10 cellular contexts compared by ENCODE assay signal in the genomic region with DNA sequence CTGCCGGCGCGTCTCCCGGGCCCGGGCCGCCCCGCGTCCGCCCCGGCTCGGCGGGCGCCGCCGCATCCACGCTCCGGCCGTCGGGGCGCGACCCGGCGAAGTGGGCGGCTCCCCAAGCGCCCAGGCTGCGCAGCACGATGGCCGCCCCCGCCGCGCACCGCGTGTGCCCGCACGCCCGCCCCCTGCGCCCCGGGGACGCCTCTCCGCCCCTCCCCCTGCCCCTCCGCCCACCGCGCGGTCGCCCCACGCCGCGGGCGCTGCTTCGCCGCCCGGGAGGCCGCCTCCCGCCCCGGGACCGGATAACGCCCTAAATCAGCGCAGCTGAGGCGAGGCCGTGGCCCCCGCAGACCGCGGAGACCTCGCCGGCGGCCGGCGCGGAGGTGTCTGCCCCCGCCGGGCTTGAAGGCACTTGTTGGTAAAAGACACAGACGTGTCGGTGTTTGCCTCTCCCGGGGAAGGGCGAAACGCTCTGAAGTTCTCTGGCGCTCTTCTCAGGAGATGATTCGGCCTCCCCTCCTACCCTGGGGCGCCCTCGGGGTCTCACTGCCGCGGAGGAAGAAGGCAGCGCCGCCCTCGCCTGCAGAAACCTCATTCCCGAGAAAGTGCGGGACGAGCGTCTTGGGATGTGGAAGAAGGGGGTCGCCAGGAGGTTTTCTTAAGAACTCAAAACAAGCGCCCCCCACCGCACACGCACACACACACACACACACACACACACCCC. TPM values are rescaled to one million over a fixed set of nuclear protein-coding genes. Genes with fewer than 3 reads are reported as not detected.
DNase-seq lines count a peak whose midpoint lies in the region; ATAC-seq, FAIRE-seq and TF ChIP-seq lines count a peak whose summit lies in the region.
"Had no signal": no experiment of that assay in that cellular context is flagged by ENCODE, and none has a peak within 500 bp of the region (broad histone marks: within the 10 kb centered on the region; RNA-seq: fewer than 3 reads in every experiment).

A gene with protein sequence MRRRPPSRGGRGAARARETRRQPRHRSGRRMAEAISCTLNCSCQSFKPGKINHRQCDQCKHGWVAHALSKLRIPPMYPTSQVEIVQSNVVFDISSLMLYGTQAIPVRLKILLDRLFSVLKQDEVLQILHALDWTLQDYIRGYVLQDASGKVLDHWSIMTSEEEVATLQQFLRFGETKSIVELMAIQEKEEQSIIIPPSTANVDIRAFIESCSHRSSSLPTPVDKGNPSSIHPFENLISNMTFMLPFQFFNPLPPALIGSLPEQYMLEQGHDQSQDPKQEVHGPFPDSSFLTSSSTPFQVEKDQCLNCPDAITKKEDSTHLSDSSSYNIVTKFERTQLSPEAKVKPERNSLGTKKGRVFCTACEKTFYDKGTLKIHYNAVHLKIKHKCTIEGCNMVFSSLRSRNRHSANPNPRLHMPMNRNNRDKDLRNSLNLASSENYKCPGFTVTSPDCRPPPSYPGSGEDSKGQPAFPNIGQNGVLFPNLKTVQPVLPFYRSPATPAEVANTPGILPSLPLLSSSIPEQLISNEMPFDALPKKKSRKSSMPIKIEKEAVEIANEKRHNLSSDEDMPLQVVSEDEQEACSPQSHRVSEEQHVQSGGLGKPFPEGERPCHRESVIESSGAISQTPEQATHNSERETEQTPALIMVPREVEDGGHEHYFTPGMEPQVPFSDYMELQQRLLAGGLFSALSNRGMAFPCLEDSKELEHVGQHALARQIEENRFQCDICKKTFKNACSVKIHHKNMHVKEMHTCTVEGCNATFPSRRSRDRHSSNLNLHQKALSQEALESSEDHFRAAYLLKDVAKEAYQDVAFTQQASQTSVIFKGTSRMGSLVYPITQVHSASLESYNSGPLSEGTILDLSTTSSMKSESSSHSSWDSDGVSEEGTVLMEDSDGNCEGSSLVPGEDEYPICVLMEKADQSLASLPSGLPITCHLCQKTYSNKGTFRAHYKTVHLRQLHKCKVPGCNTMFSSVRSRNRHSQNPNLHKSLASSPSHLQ (minus strand): TSS at position 102 of the 721 bp plus-strand sequence. CDS start 36 bp downstream, at position 66.

- 11 to 13% methylated on average over 64 to 93 of the region's 93 CpGs for WGBS in pancreas, 2 donors

- no peak for TF ChIP-seq CTCF in CD4-positive, alpha-beta T cell (IDR thresholded peaks at IDR 0.05)
- TF ChIP-seq CTCF in RWPE2 (IDR thresholded peaks at IDR 0.05; ENCODE audit: poor library complexity, severe bottlenecking) = peak; percentile 17
- no peak for TF ChIP-seq CTCF in fibroblast of mammary gland (conservative IDR thresholded peaks at IDR 0.05; ENCODE audit: control insufficient read depth, insufficient read depth, low read depth, low read length)
- TF ChIP-seq CTCF in pancreas (IDR thresholded peaks at IDR 0.05) = no peak

- peaks cover 41% of the 10 kb centered on the region for H3K36me3 ChIP-seq in RWPE2 (ENCODE audit: low read depth)
- H3K36me3 ChIP-seq in pancreas = no peaks in the 10 kb centered on the region

- no peaks in the 10 kb centered on the region for H3K9me3 Mint-ChIP-seq in CD4-positive, alpha-beta T cell

- CTCF ChIA-PET in CD4-positive, alpha-beta T cell (lab: Charles Lee) = no interaction called here

- intact Hi-C loops in CD4-positive, alpha-beta T cell (cut with DNase I, micrococcal nuclease) = no loop called here
- intact Hi-C loops in pancreas (cut with DNase I) = no loop called here

- H3K4me1 Mint-ChIP-seq in CD4-positive, alpha-beta T cell (ENCODE audit: low read depth) = peaks cover 6% of the 10 kb centered on the region

- no peak for ATAC-seq in CD4-positive, alpha-beta T cell (ENCODE audit: poor library complexity)
- ATAC-seq in RWPE2 (ENCODE audit: low read depth) (peak; percentile 0; the same call in 2 of the 3 replicates), pancreas (no peak)
- ATAC-seq: K562 had no signal

- no peaks in the 10 kb centered on the region for H3K9me3 ChIP-seq in CD4-positive, alpha-beta T cell (ENCODE audit: control insufficient read depth, low read length)
- H3K9me3 ChIP-seq in RWPE2 (ENCODE audit: severe bottlenecking) = no peaks in the 10 kb centered on the region
- no peaks in the 10 kb centered on the region for H3K9me3 ChIP-seq in pancreas

- no peak for DNase-seq in CD4-positive, alpha-beta T cell
- DNase-seq in RWPE2 (ENCODE audit: low spot score) (peak; percentile 82), fibroblast of mammary gland (ENCODE audit: low read depth) (no peak), pancreas (no peak), NCI-H187 (lab: John Stamatoyannopoulos, UW) (no peak), GOT3 (lab: John Stamatoyannopoulos, UW) (no peak), NCI-H2029 treated with DMSO at 0.1 percent for 48 hours (lab: John Stamatoyannopoulos, UW) (no peak)
- DNase-seq in activated CD4-positive, alpha-beta T cell treated with anti-CD3 and anti-CD28 coated beads for 1 hour = no peak
- DNase-seq: stimulated activated CD4-positive, alpha-beta T cell treated with anti-CD3 and anti-CD28 coated beads, Interleukin-4, amount 100 ng/mL, for 24 hours had no signal

- peaks cover 71% of the 10 kb centered on the region for H3K4me1 ChIP-seq in RWPE2 (ENCODE audit: insufficient read depth, poor library complexity, severe bottlenecking)
- no peaks in the 10 kb centered on the region for H3K4me1 ChIP-seq in pancreas

- POLR2A ChIA-PET in CD4-positive, alpha-beta T cell (lab: Charles Lee) = no interaction called here

- H3K27ac Mint-ChIP-seq in CD4-positive, alpha-beta T cell = no peak within 1 kb of the TSS

- no peak within 1 kb of the TSS for H3K27ac ChIP-seq in CD4-positive, alpha-beta T cell (ENCODE audit: low read depth, low read length)
- H3K27ac ChIP-seq in RWPE2 (ENCODE audit: poor library complexity, severe bottlenecking) = peak within 1 kb of the TSS; percentile 99
- H3K27ac ChIP-seq in pancreas = no peak within 1 kb of the TSS

- H3K4me3 ChIP-seq in RWPE2 (ENCODE audit: severe bottlenecking) (peak within 1 kb of the TSS; percentile 80), fibroblast of mammary gland (ENCODE audit: control insufficient read depth, low read depth, low read length) (peak within 1 kb of the TSS; percentile 75), pancreas (peak within 1 kb of the TSS in 3 of 4 donors; percentile 24 to 48 (median 30))
- H3K4me3 ChIP-seq: K562 had no signal

- H3K27me3 ChIP-seq in CD4-positive, alpha-beta T cell (ENCODE audit: control insufficient read depth, insufficient read depth, low read length) = peaks cover 75% of the 10 kb centered on the region
- H3K27me3 ChIP-seq in RWPE2 (ENCODE audit: insufficient read depth, poor library complexity, severe bottlenecking) (no peaks in the 10 kb centered on the region), pancreas (peaks cover 0 to 29% (median 13%) of the 10 kb centered on the region in 4 donors)

- H3K27me3 Mint-ChIP-seq in CD4-positive, alpha-beta T cell = peaks cover 81% of the 10 kb centered on the region

- no peak for FAIRE-seq in pancreas (lab: Jason Lieb, UNC)
- FAIRE-seq: K562 had no signal

- peak within 1 kb of the TSS; percentile 25 for H3K4me3 Mint-ChIP-seq in CD4-positive, alpha-beta T cell

- no peaks in the 10 kb centered on the region for H3K36me3 Mint-ChIP-seq in CD4-positive, alpha-beta T cell (ENCODE audit: low read depth)

RNA-seq across cellular contexts. Expression of the gene that starts here (rescaled TPM):
- not detected for total RNA-seq in CD4-positive, alpha-beta T cell
- total RNA-seq in pancreas = under 1 TPM in 1 of 6 donors, not detected in 5; 0.06 TPM
- under 1 TPM; 0.02 to 0.42 TPM for polyA plus RNA-seq in pancreas
- total RNA-seq: K562 had no signal
- polyA plus RNA-seq: K562 had no signal

Comparison
In these comparisons a context has a peak if more than half of its experiments do, and no peak if none do; other contexts are left out.
1. H3K4me3 ChIP-seq: peak in every context shown above with its lines; median percentile 80 in RWPE2; 75 in fibroblast of mammary gland; 30 in pancreas.